In the genomic region with DNA sequence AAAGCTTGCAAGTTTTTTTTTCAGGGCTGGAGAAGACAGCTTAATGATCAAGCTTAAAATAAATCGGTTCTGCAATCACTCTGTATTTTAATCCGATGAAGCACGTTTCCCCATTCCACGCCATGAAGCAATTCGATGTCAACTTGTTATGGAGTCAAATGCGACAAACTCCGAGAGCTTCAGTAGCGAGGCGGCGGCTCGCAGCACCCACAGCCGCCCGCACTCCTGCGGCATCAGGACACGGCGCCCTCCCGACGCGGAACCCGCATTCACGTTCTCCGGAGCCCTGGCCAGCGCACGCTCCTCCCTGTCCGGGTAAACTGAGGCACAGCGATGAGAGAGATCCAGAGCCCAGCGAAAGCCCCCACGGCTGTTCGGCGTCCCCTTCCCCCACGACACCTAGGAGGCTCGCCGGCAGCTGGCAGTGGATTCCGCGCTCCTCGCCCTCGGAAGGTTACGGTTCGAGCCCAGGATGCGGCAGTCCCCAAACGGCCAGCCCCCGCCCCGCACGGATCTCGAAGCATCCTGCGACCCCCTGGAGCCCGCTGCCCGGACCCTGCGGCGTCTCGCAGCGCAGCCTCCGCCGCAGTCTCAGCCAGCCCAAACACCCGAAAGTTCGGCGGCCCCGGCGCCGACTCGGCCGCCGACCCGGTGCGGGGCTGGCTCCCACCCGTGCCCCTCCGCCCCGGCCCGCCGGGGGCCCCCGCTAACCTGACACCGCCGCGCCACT, we compare ENCODE assay signal across 8 cellular contexts. TPM values are rescaled to one million over a fixed set of nuclear protein-coding genes. Genes with fewer than 3 reads are reported as not detected.
A peak's percentile ranks its signal among the peaks of the same experiment; 100 is the strongest.
DNase-seq lines count a peak whose midpoint lies in the region; ATAC-seq and TF ChIP-seq lines count a peak whose summit lies in the region.

No MANE protein-coding gene starts in this region.

- ATAC-seq in HCT116: peak; percentile 28
- no peak for ATAC-seq in foreskin keratinocyte

- TF ChIP-seq POLR2A in HCT116 (IDR thresholded peaks at IDR 0.05; ENCODE audit: borderline replicate concordance, extremely low read depth, insufficient read depth, insufficient read length) (no peak), ovary (IDR thresholded peaks at IDR 0.05) (no peak)

- no peaks in the 10 kb centered on the region for H4K20me1 ChIP-seq in HCT116 (ENCODE audit: insufficient read depth)

- DNase-seq in HCT116 (ENCODE audit: low read depth, low spot score): no peak
- peak; percentile 29 for DNase-seq in activated CD8-positive, alpha-beta memory T cell treated with anti-CD3 and anti-CD28 coated beads, Interleukin-2, amount 50 U/mL, for 4 hours
- DNase-seq in foreskin keratinocyte: no peak
- DNase-seq in ovary: peak in 2 of 5 donors; percentile 37 to 42
- no peak for DNase-seq in NCI-H2029 (lab: John Stamatoyannopoulos, UW)
- DNase-seq in NCI-H510A (lab: John Stamatoyannopoulos, UW): no peak
- DNase-seq in NCI-H2107 treated with DMSO at 0.1 percent for 48 hours (lab: John Stamatoyannopoulos, UW; ENCODE audit: unreplicated experiment): no peak
- no peak for DNase-seq in SIG-M5 (lab: John Stamatoyannopoulos, UW)

- POLR2A ChIA-PET in HCT116 (lab: Charles Lee): no interaction called here

- H3K79me2 ChIP-seq in HCT116 (ENCODE audit: insufficient read depth, low read length): no peaks in the 10 kb centered on the region

- no peak for TF ChIP-seq EP300 in ovary (IDR thresholded peaks at IDR 0.05)

- 5 to 8% (median 8%) methylated on average over 45 to 74 of the region's 74 CpGs for WGBS in ovary, 3 donors

- H3K36me3 ChIP-seq in HCT116 (ENCODE audit: control insufficient read depth in 1 of 2, insufficient read depth in 2 of 2, low read length in 2 of 2): no peaks in the 10 kb centered on the region
- no peaks in the 10 kb centered on the region for H3K36me3 ChIP-seq in ovary

- H3K9me3 ChIP-seq in HCT116 (ENCODE audit: control insufficient read depth in 1 of 2, insufficient read depth in 1 of 2, low read depth in 1 of 2, low read length in 2 of 2) (no peaks in the 10 kb centered on the region), ovary (no peaks in the 10 kb centered on the region)

- RAD21 ChIA-PET in HCT116 (lab: Charles Lee; ENCODE audit: low non-redundant PET in 1 of 2, low total read pairs in 2 of 2, uncharacterized antibody in 2 of 2, unreplicated experiment in 2 of 2): no interaction called here

- intact Hi-C loops in HCT116 (cut with micrococcal nuclease): loop anchor here (2.0 kb wide), 2 partner anchors 235 to 413 kb away; partner anchors contain the start of gene NEK1
- intact Hi-C loops in ovary (cut with DNase I): no loop called here

- H3K27me3 ChIP-seq in HCT116 (ENCODE audit: insufficient read depth, low read length): no peaks in the 10 kb centered on the region
- H3K27me3 ChIP-seq in foreskin keratinocyte: peaks cover 10% of the 10 kb centered on the region
- no peaks in the 10 kb centered on the region for H3K27me3 ChIP-seq in ovary

- BruUV-seq in HCT116 (replicated peaks; lab: Mats Ljungman, UMichigan): no TSS peak

- no peak overlapping the region for H2AFZ ChIP-seq in HCT116 (ENCODE audit: low read depth, low read length, poor library complexity, severe bottlenecking)

- H3K9ac ChIP-seq in HCT116 (ENCODE audit: low read length): peak overlapping the region; percentile 88

- TF ChIP-seq CTCF in HCT116 (IDR thresholded peaks at IDR 0.05 in 2 of 3, conservative IDR thresholded peaks at IDR 0.05 in 1 of 3; ENCODE audit: borderline replicate concordance in 1 of 3, insufficient read depth in 1 of 3, low read depth in 2 of 3, low read length in 2 of 3) (no peak), foreskin keratinocyte (conservative IDR thresholded peaks at IDR 0.05) (no peak), ovary (IDR thresholded peaks at IDR 0.05) (no peak)

- CTCF ChIA-PET in HCT116 (lab: Charles Lee): interaction anchor here (0.7 to 3.7 kb wide), 2 partner anchors 215 to 412 kb away, joined by 4 to 17 read pairs; no protein-coding TSS in a partner anchor

- peak overlapping the region; percentile 27; the same call in 1 of the 2 replicates for H3K27ac ChIP-seq in HCT116 (ENCODE audit: low read depth, low read length)
- peak overlapping the region; percentile 30 for H3K27ac ChIP-seq in foreskin keratinocyte
- H3K27ac ChIP-seq in ovary: no peak overlapping the region

- no peaks in the 10 kb centered on the region for H3K9me2 ChIP-seq in HCT116 (ENCODE audit: insufficient read depth)

- H3K4me2 ChIP-seq in HCT116 (ENCODE audit: low read length): peak overlapping the region; percentile 97

- no peak for TF ChIP-seq RAD21 in HCT116 (IDR thresholded peaks at IDR 0.05; ENCODE audit: low read depth)

- H3K4me1 ChIP-seq in HCT116 (ENCODE audit: control insufficient read depth in 1 of 2, insufficient read depth in 2 of 2, low read length in 2 of 2) (peaks cover 2 to 16% of the 10 kb centered on the region in 2 experiments), foreskin keratinocyte (no peaks in the 10 kb centered on the region), ovary (ENCODE audit: insufficient read depth) (peaks cover 6% of the 10 kb centered on the region)

- H3K4me3 ChIP-seq in HCT116 (replicated peaks in 1 of 2; ENCODE audit: low read depth in 1 of 2, low read length in 2 of 2) (peak overlapping the region; percentile 62 to 77), ovary (peak overlapping the region; percentile 86)

TF ChIP-seq in HCT116, 20 proteins besides CTCF, POLR2A, EP300 and RAD21 (continues in another document):
- no peak for TF ChIP-seq ZBTB33 (IDR thresholded peaks at IDR 0.05; ENCODE audit: extremely low read depth, insufficient replicate concordance, low read length)
- no peak for TF ChIP-seq SIN3A (IDR thresholded peaks at IDR 0.05; ENCODE audit: low read depth)
- TF ChIP-seq, protein P1, sequence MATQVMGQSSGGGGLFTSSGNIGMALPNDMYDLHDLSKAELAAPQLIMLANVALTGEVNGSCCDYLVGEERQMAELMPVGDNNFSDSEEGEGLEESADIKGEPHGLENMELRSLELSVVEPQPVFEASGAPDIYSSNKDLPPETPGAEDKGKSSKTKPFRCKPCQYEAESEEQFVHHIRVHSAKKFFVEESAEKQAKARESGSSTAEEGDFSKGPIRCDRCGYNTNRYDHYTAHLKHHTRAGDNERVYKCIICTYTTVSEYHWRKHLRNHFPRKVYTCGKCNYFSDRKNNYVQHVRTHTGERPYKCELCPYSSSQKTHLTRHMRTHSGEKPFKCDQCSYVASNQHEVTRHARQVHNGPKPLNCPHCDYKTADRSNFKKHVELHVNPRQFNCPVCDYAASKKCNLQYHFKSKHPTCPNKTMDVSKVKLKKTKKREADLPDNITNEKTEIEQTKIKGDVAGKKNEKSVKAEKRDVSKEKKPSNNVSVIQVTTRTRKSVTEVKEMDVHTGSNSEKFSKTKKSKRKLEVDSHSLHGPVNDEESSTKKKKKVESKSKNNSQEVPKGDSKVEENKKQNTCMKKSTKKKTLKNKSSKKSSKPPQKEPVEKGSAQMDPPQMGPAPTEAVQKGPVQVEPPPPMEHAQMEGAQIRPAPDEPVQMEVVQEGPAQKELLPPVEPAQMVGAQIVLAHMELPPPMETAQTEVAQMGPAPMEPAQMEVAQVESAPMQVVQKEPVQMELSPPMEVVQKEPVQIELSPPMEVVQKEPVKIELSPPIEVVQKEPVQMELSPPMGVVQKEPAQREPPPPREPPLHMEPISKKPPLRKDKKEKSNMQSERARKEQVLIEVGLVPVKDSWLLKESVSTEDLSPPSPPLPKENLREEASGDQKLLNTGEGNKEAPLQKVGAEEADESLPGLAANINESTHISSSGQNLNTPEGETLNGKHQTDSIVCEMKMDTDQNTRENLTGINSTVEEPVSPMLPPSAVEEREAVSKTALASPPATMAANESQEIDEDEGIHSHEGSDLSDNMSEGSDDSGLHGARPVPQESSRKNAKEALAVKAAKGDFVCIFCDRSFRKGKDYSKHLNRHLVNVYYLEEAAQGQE (IDR thresholded peaks at IDR 0.05; ENCODE audit: low read depth): no peak
- TF ChIP-seq, protein P2, sequence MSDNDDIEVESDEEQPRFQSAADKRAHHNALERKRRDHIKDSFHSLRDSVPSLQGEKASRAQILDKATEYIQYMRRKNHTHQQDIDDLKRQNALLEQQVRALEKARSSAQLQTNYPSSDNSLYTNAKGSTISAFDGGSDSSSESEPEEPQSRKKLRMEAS (IDR thresholded peaks at IDR 0.05): no peak
- no peak for TF ChIP-seq POLR2AphosphoS5 (IDR thresholded peaks at IDR 0.05; ENCODE audit: low read depth, low read length)
- TF ChIP-seq SRF (IDR thresholded peaks at IDR 0.05; ENCODE audit: low read depth): no peak
- TF ChIP-seq SP1 (IDR thresholded peaks at IDR 0.05; ENCODE audit: low read depth): no peak
- no peak for TF ChIP-seq EGR1 (IDR thresholded peaks at IDR 0.05; ENCODE audit: low read depth)
- TF ChIP-seq EZH2phosphoT487 (IDR thresholded peaks at IDR 0.05; ENCODE audit: borderline replicate concordance): no peak
- no peak for TF ChIP-seq FOSL1 (IDR thresholded peaks at IDR 0.05; ENCODE audit: low read depth)
- no peak for TF ChIP-seq EZH2 (IDR thresholded peaks at IDR 0.05)
- no peak for TF ChIP-seq ZNF274 (IDR thresholded peaks at IDR 0.05; ENCODE audit: low read depth, low read length)
- TF ChIP-seq TCF7L2 (IDR thresholded peaks at IDR 0.05; ENCODE audit: borderline replicate concordance, extremely low read depth, insufficient read depth, insufficient read length): no peak
- no peak for TF ChIP-seq ELF1 (IDR thresholded peaks at IDR 0.05; ENCODE audit: borderline replicate concordance, low read depth)
- TF ChIP-seq ATF3 (IDR thresholded peaks at IDR 0.05): no peak

RNA-seq across cellular contexts. Expression of gene MFAP3L, which starts 0.5 kb away (rescaled TPM):
- total RNA-seq in HCT116 (2021; ENCODE audit: unreplicated experiment): 8.4 TPM
- 5.4 and 6.2 TPM in 2 replicates for polyA plus RNA-seq in HCT116 (2012)
- total RNA-seq in foreskin keratinocyte: 4.8 and 6.9 TPM in 2 replicates
- 1.4 and 1.7 TPM in 2 replicates for polyA plus RNA-seq in foreskin keratinocyte
- 1 to 10 TPM in 4 of 7 donors, under 1 TPM in 3; 0.38 to 7.6 (median 2.0) TPM for total RNA-seq in ovary
- 1 to 10 TPM; 1.0 to 4.0 TPM for polyA plus RNA-seq in ovary

Comparison
In these comparisons a context has a peak if more than half of its experiments do, and no peak if none do; other contexts are left out.
1. H3K27ac ChIP-seq: peak in HCT116 (single experiment) and foreskin keratinocyte (single experiment); none in ovary (0 of 2).